30 cellular contexts compared by ENCODE assay signal in the genomic region with DNA sequence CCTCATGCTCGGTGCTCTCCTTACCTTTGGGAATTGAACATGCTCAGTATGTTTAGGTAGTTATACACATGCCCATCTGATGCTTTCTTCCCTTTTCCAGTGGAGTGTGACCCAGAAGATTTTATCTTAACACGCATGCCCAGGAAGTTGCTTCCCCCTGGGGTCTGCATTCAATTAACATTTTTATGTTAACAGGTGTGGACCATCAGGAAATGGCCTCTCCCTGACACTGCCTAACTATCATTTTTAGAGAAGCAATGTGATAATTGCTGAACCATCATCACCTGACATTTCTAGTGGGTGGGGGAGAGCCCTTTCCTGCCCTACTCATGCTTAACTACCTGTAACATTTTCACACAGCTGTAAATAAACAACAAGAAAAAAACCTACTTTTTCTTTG. TPM values are rescaled to one million over a fixed set of nuclear protein-coding genes. Genes with fewer than 3 reads are reported as not detected.
DNase-seq lines count a peak whose midpoint lies in the region; ATAC-seq and TF ChIP-seq lines count a peak whose summit lies in the region.
"Had no signal": no experiment of that assay in that cellular context is flagged by ENCODE, and none has a peak within 500 bp of the region (broad histone marks: within the 10 kb centered on the region; RNA-seq: fewer than 3 reads in every experiment).

No MANE protein-coding gene starts in this region.

- no peaks in the 10 kb centered on the region for H3K36me3 ChIP-seq in iPS-15b (ENCODE audit: control insufficient read depth, insufficient read depth, low read length)
- H3K36me3 ChIP-seq: ascending aorta, cardiac muscle cell, left lung, neutrophil, sigmoid colon, vagina had no signal

- H3K4me1 ChIP-seq in iPS-15b (ENCODE audit: control insufficient read depth, insufficient read depth, low read length), result peaks cover 24% of the 10 kb centered on the region
- H3K4me1 ChIP-seq: ascending aorta, left lung had no signal

- H3K9ac ChIP-seq in iPS-15b (ENCODE audit: low read depth, low read length), result no peak overlapping the region

- H3K36me3 Mint-ChIP-seq in activated CD8-positive, alpha-beta T cell treated with anti-CD3 and anti-CD28 coated beads for 36 hours (ENCODE audit: low read depth), result no peaks in the 10 kb centered on the region
- H3K36me3 Mint-ChIP-seq in activated CD8-positive, alpha-beta T cell treated with anti-CD3 and anti-CD28 coated beads, Interleukin-2, amount 10 ng/mL, durations not matched to agents 7 days and 5 days (ENCODE audit: low read depth), result no peaks in the 10 kb centered on the region
- H3K36me3 Mint-ChIP-seq: activated naive CD8-positive, alpha-beta T cell treated with anti-CD3 and anti-CD28 coated beads, Interleukin-2, amount 10 ng/mL, durations not matched to agents 7 days and 5 days; CD8-positive, alpha-beta memory T cell; T-cell had no signal

- H3K4me3 Mint-ChIP-seq in activated CD8-positive, alpha-beta T cell treated with anti-CD3 and anti-CD28 coated beads for 36 hours, result no peak overlapping the region
- no peak overlapping the region for H3K4me3 Mint-ChIP-seq in activated CD8-positive, alpha-beta T cell treated with anti-CD3 and anti-CD28 coated beads, Interleukin-2, amount 10 ng/mL, durations not matched to agents 7 days and 5 days
- H3K4me3 Mint-ChIP-seq in stimulated activated naive CD8-positive, alpha-beta T cell treated with anti-CD3 and anti-CD28 coated beads, Interleukin-15, amount 100 ng/mL, for 72 hours, result no peak overlapping the region
- H3K4me3 Mint-ChIP-seq: activated naive CD8-positive, alpha-beta T cell treated with anti-CD3 and anti-CD28 coated beads, Interleukin-2, amount 10 ng/mL, durations not matched to agents 7 days and 5 days; CD8-positive, alpha-beta memory T cell; T-cell had no signal

- H3K4me3 ChIP-seq in iPS-15b (ENCODE audit: low read depth, low read length), result peak overlapping the region; percentile 3
- H3K4me3 ChIP-seq: A549, ascending aorta, cardiac muscle cell, hepatocyte, K562, left lung, sigmoid colon, vagina had no signal

- H3K27me3 ChIP-seq in iPS-15b (ENCODE audit: control insufficient read depth, insufficient read depth, low read length), result no peaks in the 10 kb centered on the region
- H3K27me3 ChIP-seq: ascending aorta, cardiac muscle cell, hepatocyte, left lung, neutrophil, sigmoid colon, vagina had no signal

- H3K9me3 Mint-ChIP-seq in activated CD8-positive, alpha-beta T cell treated with anti-CD3 and anti-CD28 coated beads for 36 hours, result no peaks in the 10 kb centered on the region
- H3K9me3 Mint-ChIP-seq in activated CD8-positive, alpha-beta T cell treated with anti-CD3 and anti-CD28 coated beads, Interleukin-2, amount 10 ng/mL, durations not matched to agents 7 days and 5 days (ENCODE audit: insufficient read depth), result no peaks in the 10 kb centered on the region
- H3K9me3 Mint-ChIP-seq in stimulated activated naive CD8-positive, alpha-beta T cell treated with anti-CD3 and anti-CD28 coated beads, Interleukin-15, amount 100 ng/mL, for 72 hours, result peaks cover 5 to 22% of the 10 kb centered on the region in 2 donors
- H3K9me3 Mint-ChIP-seq: CD8-positive, alpha-beta memory T cell; T-cell had no signal

- TF ChIP-seq CTCF in activated CD8-positive, alpha-beta T cell treated with anti-CD3 and anti-CD28 coated beads for 36 hours (IDR thresholded peaks at IDR 0.05), result no peak

- POLR2A ChIA-PET in activated CD8-positive, alpha-beta T cell treated with anti-CD3 and anti-CD28 coated beads for 36 hours (lab: Charles Lee), result no interaction called here
- POLR2A ChIA-PET in activated CD8-positive, alpha-beta T cell treated with anti-CD3 and anti-CD28 coated beads, Interleukin-2, amount 10 ng/mL, durations not matched to agents 7 days and 5 days (lab: Charles Lee), result interaction anchor here (0.6 kb wide), 1 partner anchor 93 kb away, joined by 3 read pairs; no protein-coding TSS in a partner anchor

- no peaks in the 10 kb centered on the region for H3K9me3 ChIP-seq in iPS-15b (ENCODE audit: control insufficient read depth, insufficient read depth, low read length)
- H3K9me3 ChIP-seq: A549, ascending aorta, left lung, neutrophil, sigmoid colon, vagina had no signal

- peaks cover 24% of the 10 kb centered on the region for H3K4me1 Mint-ChIP-seq in activated CD8-positive, alpha-beta T cell treated with anti-CD3 and anti-CD28 coated beads for 36 hours (ENCODE audit: low read depth)
- no peaks in the 10 kb centered on the region for H3K4me1 Mint-ChIP-seq in activated CD8-positive, alpha-beta T cell treated with anti-CD3 and anti-CD28 coated beads, Interleukin-2, amount 10 ng/mL, durations not matched to agents 7 days and 5 days (ENCODE audit: low read depth)
- peaks cover 35% of the 10 kb centered on the region for H3K4me1 Mint-ChIP-seq in stimulated activated naive CD8-positive, alpha-beta T cell treated with anti-CD3 and anti-CD28 coated beads, Interleukin-15, amount 100 ng/mL, for 72 hours
- H3K4me1 Mint-ChIP-seq: activated naive CD8-positive, alpha-beta T cell treated with anti-CD3 and anti-CD28 coated beads, Interleukin-2, amount 10 ng/mL, durations not matched to agents 7 days and 5 days had no signal

- DNase-seq in activated CD8-positive, alpha-beta T cell treated with anti-CD3 and anti-CD28 coated beads for 36 hours, result peak; percentile 5
- no peak for DNase-seq in activated CD8-positive, alpha-beta T cell treated with anti-CD3 and anti-CD28 coated beads, Interleukin-2, amount 10 ng/mL, durations not matched to agents 7 days and 5 days
- DNase-seq in NCI-H69 (lab: John Stamatoyannopoulos, UW) (peak; percentile 60), cerebellar cortex (ENCODE audit: low spot score) (no peak)
- no peak for DNase-seq in effector CD4-positive, alpha-beta T cell
- no peak for DNase-seq in stimulated activated naive CD8-positive, alpha-beta T cell treated with anti-CD3 and anti-CD28 coated beads, Interleukin-15, amount 100 ng/mL, for 72 hours
- DNase-seq: activated CD4-positive, CD25-positive, alpha-beta regulatory T cell treated with anti-CD3 and anti-CD28 coated beads, Interleukin-2, amount 50 U/mL, for 72 hours; activated effector memory CD4-positive, alpha-beta T cell treated with Interleukin-2 at 50 U/mL for 16 hours; activated naive CD8-positive, alpha-beta T cell treated with anti-CD3 and anti-CD28 coated beads, Interleukin-2, amount 10 ng/mL, durations not matched to agents 7 days and 5 days; activated T-cell treated with anti-CD3 and anti-CD28 coated beads for 4 hours; AML-193; CD8-positive, alpha-beta memory T cell; left lung; NCI-H1417 treated with DMSO at 0.1 percent for 48 hours; NCI-H2107; NCI-H524; sigmoid colon; stimulated activated CD4-positive, alpha-beta T cell treated with anti-CD3 and anti-CD28 coated beads, Interleukin-4, amount 100 ng/mL, for 4 hours; stimulated activated naive CD4-positive, alpha-beta T cell; T-cell had no signal

- no peaks in the 10 kb centered on the region for H3K27me3 Mint-ChIP-seq in activated CD8-positive, alpha-beta T cell treated with anti-CD3 and anti-CD28 coated beads for 36 hours
- no peaks in the 10 kb centered on the region for H3K27me3 Mint-ChIP-seq in activated CD8-positive, alpha-beta T cell treated with anti-CD3 and anti-CD28 coated beads, Interleukin-2, amount 10 ng/mL, durations not matched to agents 7 days and 5 days (ENCODE audit: low read depth)
- H3K27me3 Mint-ChIP-seq in stimulated activated naive CD8-positive, alpha-beta T cell treated with anti-CD3 and anti-CD28 coated beads, Interleukin-15, amount 100 ng/mL, for 72 hours, result no peaks in the 10 kb centered on the region
- H3K27me3 Mint-ChIP-seq: activated naive CD8-positive, alpha-beta T cell treated with anti-CD3 and anti-CD28 coated beads, Interleukin-2, amount 10 ng/mL, durations not matched to agents 7 days and 5 days; CD8-positive, alpha-beta memory T cell; T-cell had no signal

- ATAC-seq in activated CD8-positive, alpha-beta T cell treated with anti-CD3 and anti-CD28 coated beads for 36 hours, result no peak
- no peak for ATAC-seq in activated CD8-positive, alpha-beta T cell treated with anti-CD3 and anti-CD28 coated beads, Interleukin-2, amount 10 ng/mL, durations not matched to agents 7 days and 5 days
- no peak for ATAC-seq in stimulated activated naive CD8-positive, alpha-beta T cell treated with anti-CD3 and anti-CD28 coated beads, Interleukin-15, amount 100 ng/mL, for 72 hours
- ATAC-seq in HG03460 (IDR thresholded peaks at IDR 0.05; ENCODE audit: unreplicated experiment), result no peak
- ATAC-seq: A549, K562, left lung, Panc1, T-cell had no signal

- H3K27ac Mint-ChIP-seq in activated CD8-positive, alpha-beta T cell treated with anti-CD3 and anti-CD28 coated beads for 36 hours, result no peak overlapping the region
- H3K27ac Mint-ChIP-seq in activated CD8-positive, alpha-beta T cell treated with anti-CD3 and anti-CD28 coated beads, Interleukin-2, amount 10 ng/mL, durations not matched to agents 7 days and 5 days, result no peak overlapping the region
- H3K27ac Mint-ChIP-seq in stimulated activated naive CD8-positive, alpha-beta T cell treated with anti-CD3 and anti-CD28 coated beads, Interleukin-15, amount 100 ng/mL, for 72 hours, result peak overlapping the region in 1 of 2 donors; percentile 74
- H3K27ac Mint-ChIP-seq: activated naive CD8-positive, alpha-beta T cell treated with anti-CD3 and anti-CD28 coated beads, Interleukin-2, amount 10 ng/mL, durations not matched to agents 7 days and 5 days; CD8-positive, alpha-beta memory T cell; T-cell had no signal

- intact Hi-C loops in activated CD8-positive, alpha-beta T cell treated with anti-CD3 and anti-CD28 coated beads for 36 hours (cut with micrococcal nuclease), result no loop called here

- CTCF ChIA-PET in activated CD8-positive, alpha-beta T cell treated with anti-CD3 and anti-CD28 coated beads for 36 hours (lab: Charles Lee), result interaction anchor here (1.0 kb wide), 1 partner anchor 9 kb away, joined by 3 read pairs; no protein-coding TSS in a partner anchor
- CTCF ChIA-PET in activated CD8-positive, alpha-beta T cell treated with anti-CD3 and anti-CD28 coated beads, Interleukin-2, amount 10 ng/mL, durations not matched to agents 7 days and 5 days (lab: Charles Lee), result interaction anchor here (1.1 to 1.3 kb wide), 2 partner anchors 9 to 33 kb away, joined by 3 to 4 read pairs; no protein-coding TSS in a partner anchor

RNA-seq across cellular contexts. Expression of gene TGFBR2, which starts 55.1 kb away (rescaled TPM):
- 10 to 100 TPM; 49.1 to 50.0 TPM for total RNA-seq in activated CD8-positive, alpha-beta T cell treated with anti-CD3 and anti-CD28 coated beads for 36 hours
- total RNA-seq in activated CD8-positive, alpha-beta T cell treated with anti-CD3 and anti-CD28 coated beads, Interleukin-2, amount 10 ng/mL, durations not matched to agents 7 days and 5 days, result 10 to 100 TPM; 62.7 to 64.5 TPM

Comparison
In these comparisons a context has a peak if more than half of its experiments do, and no peak if none do; other contexts are left out.
1. DNase-seq: peak in activated CD8-positive, alpha-beta T cell treated with anti-CD3 and anti-CD28 coated beads for 36 hours (single experiment) and NCI-H69 (single experiment); none in activated CD8-positive, alpha-beta T cell treated with anti-CD3 and anti-CD28 coated beads, Interleukin-2, amount 10 ng/mL, durations not matched to agents 7 days and 5 days (single experiment), effector CD4-positive, alpha-beta T cell (single experiment), cerebellar cortex (single experiment) and stimulated activated naive CD8-positive, alpha-beta T cell treated with anti-CD3 and anti-CD28 coated beads, Interleukin-15, amount 100 ng/mL, for 72 hours (0 of 2).